30 cellular contexts compared by ENCODE assay signal in the genomic region with DNA sequence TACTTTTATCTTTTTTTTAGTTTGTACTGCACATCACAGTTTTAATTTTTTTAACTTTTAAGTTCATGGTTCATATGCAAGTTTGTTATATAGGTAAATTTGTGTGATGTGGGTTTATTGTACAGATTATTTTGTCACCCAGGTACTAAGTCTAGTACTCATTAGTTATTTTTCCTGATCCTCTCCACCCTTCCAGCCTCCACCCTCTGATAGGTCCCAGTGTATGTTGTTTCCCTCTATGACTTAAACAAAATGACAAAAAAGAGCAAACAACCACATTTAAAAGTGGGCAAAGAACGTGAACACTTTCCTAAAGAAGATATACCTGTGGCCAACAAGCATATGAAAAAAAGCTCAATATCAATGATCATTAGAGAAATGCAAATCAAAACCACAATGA.
DNase-seq lines count a peak whose midpoint lies in the region; ATAC-seq, FAIRE-seq and TF ChIP-seq lines count a peak whose summit lies in the region.
"Had no signal": no experiment of that assay in that cellular context is flagged by ENCODE, and none has a peak within 500 bp of the region (broad histone marks: within the 10 kb centered on the region; RNA-seq: fewer than 3 reads in every experiment).

No MANE protein-coding gene starts in this region.

- WGBS in A549 (ENCODE audit: missing lambda C conversion rate) = 0% methylated on average over 1 of the region's 1 CpG

- ATAC-seq in A549 (no peak), HG02970 (IDR thresholded peaks at IDR 0.05; ENCODE audit: low FRiP score, unreplicated experiment) (no peak)
- ATAC-seq: CD8-positive, alpha-beta T cell had no signal

- no peak overlapping the region for H3K4me3 ChIP-seq in A549
- H3K4me3 ChIP-seq in SJSA1 = no peak overlapping the region
- H3K4me3 ChIP-seq: BLaER1; BLaER1 treated with 17β-estradiol and CSF1 and Interleukin-3, amounts not matched to agents 10 nM and 100 nM had no signal

- H3K4me1 ChIP-seq in A549 (no peaks in the 10 kb centered on the region), SJSA1 (replicated peaks) (no peaks in the 10 kb centered on the region)
- H3K4me1 ChIP-seq: BE2C; BLaER1; BLaER1 treated with 17β-estradiol and CSF1 and Interleukin-3, amounts not matched to agents 10 nM and 100 nM; Caco-2 had no signal

- no peak for TF ChIP-seq EP300 in A549 (IDR thresholded peaks at IDR 0.05)

- H3K9me3 ChIP-seq in A549 (no peaks in the 10 kb centered on the region), SJSA1 (replicated peaks) (peaks cover 17% of the 10 kb centered on the region)
- H3K9me3 ChIP-seq: BE2C, BLaER1, Caco-2 had no signal

- POLR2A ChIA-PET in A549 (lab: Yijun Ruan, JAX) = no interaction called here

- no peak overlapping the region for H3K4me2 ChIP-seq in A549
- H3K4me2 ChIP-seq: BLaER1; BLaER1 treated with 17β-estradiol and CSF1 and Interleukin-3, amounts not matched to agents 10 nM and 100 nM had no signal

- H3K36me3 ChIP-seq in SJSA1 = peaks cover 64% of the 10 kb centered on the region
- H3K36me3 ChIP-seq: BE2C had no signal

- CTCF ChIA-PET in A549 (lab: Yijun Ruan, JAX) = interaction anchor here (0.6 to 0.9 kb wide), 2 partner anchors 166 to 365 kb away, joined by 3 to 4 read pairs; no protein-coding TSS in a partner anchor

- no peak for TF ChIP-seq CTCF in A549 (IDR thresholded peaks at IDR 0.05)

- no peak overlapping the region for H3K27ac ChIP-seq in A549
- no peak overlapping the region for H3K27ac ChIP-seq in SJSA1
- H3K27ac ChIP-seq: 22Rv1; BLaER1; BLaER1 treated with 17β-estradiol and CSF1 and Interleukin-3, amounts not matched to agents 10 nM and 100 nM; C4-2B had no signal

- peak; percentile 18 for FAIRE-seq in A549 (lab: Jason Lieb, UNC)
- FAIRE-seq: A204.1, D721Med had no signal

- DNase-seq in A549 (ENCODE audit: low read depth in 1 of 2, low spot score in 1 of 2) (no peak), SJSA1 (ENCODE audit: low read depth in 1 of 2, low spot score in 2 of 2) (peak; percentile 61)
- DNase-seq in activated CD8-positive, alpha-beta memory T cell treated with anti-CD3 and anti-CD28 coated beads, Interleukin-2, amount 50 U/mL, for 4 hours = no peak
- DNase-seq: 8988T; ACHN; AML-193; BE2C; C1 segment of cervical spinal cord; Caco-2; Calu3; CD4-positive, alpha-beta memory T cell; CD4-positive, alpha-beta T cell; CD4-positive, CD25-positive, alpha-beta regulatory T cell; CD8-positive, alpha-beta memory T cell; CD8-positive, alpha-beta T cell; COR-L47; DMS 273 treated with DMSO at 0.1 percent for 48 hours; DMS153; DMS53; DMS79; DMS79 treated with DMSO at 0.1 percent for 48 hours; DND-41; EL had no signal

- no peak for TF ChIP-seq POLR2A in A549 (IDR thresholded peaks at IDR 0.05; ENCODE audit: low read length)

- TF ChIP-seq RAD21 in A549 (conservative IDR thresholded peaks at IDR 0.05 in 1 of 2, IDR thresholded peaks at IDR 0.05 in 1 of 2) = no peak

- no peaks in the 10 kb centered on the region for H3K27me3 ChIP-seq in SJSA1 (replicated peaks)
- H3K27me3 ChIP-seq: BE2C; BLaER1; BLaER1 treated with 17β-estradiol and CSF1 and Interleukin-3, amounts not matched to agents 10 nM and 100 nM had no signal

TF ChIP-seq in A549, 52 proteins besides CTCF, POLR2A, EP300 and RAD21:
- TF ChIP-seq RARB (CRISPR knock-in tag; IDR thresholded peaks at IDR 0.05) = no peak
- no peak for TF ChIP-seq MAFK (IDR thresholded peaks at IDR 0.05; ENCODE audit: partially characterized antibody)
- no peak for TF ChIP-seq ESRRA (IDR thresholded peaks at IDR 0.05; ENCODE audit: borderline replicate concordance, low read length)
- no peak for TF ChIP-seq EHF (CRISPR knock-in tag; IDR thresholded peaks at IDR 0.05)
- no peak for TF ChIP-seq MAZ (IDR thresholded peaks at IDR 0.05; ENCODE audit: borderline replicate concordance, low read depth, low read length)
- TF ChIP-seq, protein P1, sequence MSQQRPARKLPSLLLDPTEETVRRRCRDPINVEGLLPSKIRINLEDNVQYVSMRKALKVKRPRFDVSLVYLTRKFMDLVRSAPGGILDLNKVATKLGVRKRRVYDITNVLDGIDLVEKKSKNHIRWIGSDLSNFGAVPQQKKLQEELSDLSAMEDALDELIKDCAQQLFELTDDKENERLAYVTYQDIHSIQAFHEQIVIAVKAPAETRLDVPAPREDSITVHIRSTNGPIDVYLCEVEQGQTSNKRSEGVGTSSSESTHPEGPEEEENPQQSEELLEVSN (IDR thresholded peaks at IDR 0.05; ENCODE audit: borderline replicate concordance, low read depth) = no peak
- TF ChIP-seq ZNF302 (CRISPR knock-in tag; IDR thresholded peaks at IDR 0.05) = no peak
- no peak for TF ChIP-seq CEBPB (IDR thresholded peaks at IDR 0.05)
- TF ChIP-seq CBX8 (IDR thresholded peaks at IDR 0.05) = no peak
- TF ChIP-seq MYC (IDR thresholded peaks at IDR 0.05; ENCODE audit: borderline replicate concordance, low read length) = no peak
- TF ChIP-seq, protein P2, sequence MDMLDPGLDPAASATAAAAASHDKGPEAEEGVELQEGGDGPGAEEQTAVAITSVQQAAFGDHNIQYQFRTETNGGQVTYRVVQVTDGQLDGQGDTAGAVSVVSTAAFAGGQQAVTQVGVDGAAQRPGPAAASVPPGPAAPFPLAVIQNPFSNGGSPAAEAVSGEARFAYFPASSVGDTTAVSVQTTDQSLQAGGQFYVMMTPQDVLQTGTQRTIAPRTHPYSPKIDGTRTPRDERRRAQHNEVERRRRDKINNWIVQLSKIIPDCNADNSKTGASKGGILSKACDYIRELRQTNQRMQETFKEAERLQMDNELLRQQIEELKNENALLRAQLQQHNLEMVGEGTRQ (IDR thresholded peaks at IDR 0.05) = no peak
- no peak for TF ChIP-seq RCOR1 (IDR thresholded peaks at IDR 0.05; ENCODE audit: low read depth, low read length)
- TF ChIP-seq HOXA7 (CRISPR knock-in tag; IDR thresholded peaks at IDR 0.05) = no peak
- TF ChIP-seq NPAS2 (CRISPR knock-in tag; IDR thresholded peaks at IDR 0.05; ENCODE audit: borderline replicate concordance) = no peak

Comparison
In these comparisons a context has a peak if more than half of its experiments do, and no peak if none do; other contexts are left out.
1. DNase-seq: peak in SJSA1 (2 of 2); none in A549 (0 of 2) and activated CD8-positive, alpha-beta memory T cell treated with anti-CD3 and anti-CD28 coated beads, Interleukin-2, amount 50 U/mL, for 4 hours (single experiment).